In the genomic region with DNA sequence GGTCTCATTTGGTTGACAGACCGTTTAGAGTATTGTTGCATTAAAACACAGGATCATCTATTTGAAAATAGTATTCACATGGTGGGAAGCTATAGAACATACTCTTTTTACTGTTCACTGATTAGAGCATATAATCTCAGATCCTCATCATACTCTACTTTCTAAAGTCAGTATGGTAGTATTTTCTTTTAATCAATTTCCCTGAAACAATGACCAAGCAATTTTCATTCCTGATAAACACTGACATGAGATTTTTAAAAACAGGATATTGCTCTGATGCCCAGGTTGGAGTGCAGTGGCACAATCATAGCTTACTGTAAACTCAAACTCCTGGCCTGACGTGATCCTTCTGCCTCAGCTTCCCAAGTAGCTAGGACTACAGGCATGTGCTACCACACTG, we compare ENCODE assay signal across 34 cellular contexts.
"Had no signal": no experiment of that assay in that cellular context is flagged by ENCODE, and none has a peak within 500 bp of the region (broad histone marks: within the 10 kb centered on the region; RNA-seq: fewer than 3 reads in every experiment).

No MANE protein-coding gene starts in this region.

- H3K4me3 ChIP-seq: ascending aorta, cardiac muscle cell, MG63 had no signal

- ATAC-seq: activated CD8-positive, alpha-beta T cell treated with anti-CD3 and anti-CD28 coated beads, Interleukin-2, amount 10 ng/mL, durations not matched to agents 7 days and 5 days had no signal

- H3K27ac Mint-ChIP-seq: activated CD4-positive, alpha-beta T cell treated with anti-CD3 and anti-CD28 coated beads, Interleukin-2, amount 10 ng/mL, durations not matched to agents 24 days and 14 days; activated CD8-positive, alpha-beta T cell treated with anti-CD3 and anti-CD28 coated beads, Interleukin-2, amount 10 ng/mL, durations not matched to agents 7 days and 5 days; activated naive CD4-positive, alpha-beta T cell treated with anti-CD3 and anti-CD28 coated beads, Interleukin-2, amount 50 U/mL, for 24 hours; activated naive CD8-positive, alpha-beta T cell treated with anti-CD3 and anti-CD28 coated beads, Interleukin-2, amount 10 ng/mL, durations not matched to agents 7 days and 5 days; activated T-cell treated with anti-CD3 and anti-CD28 coated beads, Interleukin-2, amount 50 U/mL, for 24 hours; activated T-helper 2 cell treated with anti-CD3 and anti-CD28 coated beads, Interferon-gamma antibody, Interleukin-2, Interleukin-4, amounts not matched to agents 10 μg/mL and 5 μg/mL and 100 μg/mL, durations not matched to agents 14 hours and 24 hours and 36 hours had no signal

- DNase-seq: activated CD4-positive, alpha-beta T cell treated with anti-CD3 and anti-CD28 coated beads, Interleukin-2, amount 10 ng/mL, durations not matched to agents 24 days and 14 days; activated CD4-positive, alpha-beta T cell treated with anti-CD3 and anti-CD28 coated beads, Interleukin-2, amount 50 U/mL, for 4 hours; activated CD8-positive, alpha-beta T cell treated with anti-CD3 and anti-CD28 coated beads, Interleukin-2, amount 10 ng/mL, durations not matched to agents 7 days and 5 days; activated gamma-delta T cell; activated naive CD4-positive, alpha-beta T cell treated with Interleukin-2 at 50 U/mL for 16 hours; activated naive CD8-positive, alpha-beta T cell treated with anti-CD3 and anti-CD28 coated beads, Interleukin-2, amount 10 ng/mL, durations not matched to agents 7 days and 5 days; activated T-cell treated with anti-CD3 and anti-CD28 coated beads, Interleukin-2, amount 50 U/mL, for 24 hours; amygdala; Kasumi-1; KG1; MG63; NCI-H1092; NCI-H1417; NCI-H146; NCI-H187; NCI-H2029 treated with DMSO at 0.1 percent for 48 hours; NCI-H2107; NCI-H2171; NCI-H510A; NCI-H526; NCI-H748 treated with DMSO at 0.1 percent for 48 hours; NK-92 treated with Interleukin-12 subunit alpha and Interleukin-12 subunit beta, amount 100 ng/mL, for 24 hours; PC-3; Right ventricle myocardium superior; SW 1271; T-helper 1 cell; T-helper 2 cell; T-helper 9 cell had no signal

- H3K4me1 ChIP-seq: ascending aorta had no signal

- H3K4me1 Mint-ChIP-seq: activated CD4-positive, alpha-beta T cell treated with anti-CD3 and anti-CD28 coated beads, Interleukin-2, amount 10 ng/mL, durations not matched to agents 24 days and 14 days; activated naive CD4-positive, alpha-beta T cell treated with anti-CD3 and anti-CD28 coated beads, Interleukin-2, amount 50 U/mL, for 24 hours; activated naive CD8-positive, alpha-beta T cell treated with anti-CD3 and anti-CD28 coated beads, Interleukin-2, amount 10 ng/mL, durations not matched to agents 7 days and 5 days; central memory CD8-positive, alpha-beta T cell had no signal

- H3K4me3 Mint-ChIP-seq: activated CD4-positive, alpha-beta T cell treated with anti-CD3 and anti-CD28 coated beads, Interleukin-2, amount 10 ng/mL, durations not matched to agents 24 days and 14 days; activated CD8-positive, alpha-beta T cell treated with anti-CD3 and anti-CD28 coated beads, Interleukin-2, amount 10 ng/mL, durations not matched to agents 7 days and 5 days; activated naive CD4-positive, alpha-beta T cell treated with anti-CD3 and anti-CD28 coated beads, Interleukin-2, amount 50 U/mL, for 24 hours; activated naive CD8-positive, alpha-beta T cell treated with anti-CD3 and anti-CD28 coated beads, Interleukin-2, amount 10 ng/mL, durations not matched to agents 7 days and 5 days; activated T-cell treated with anti-CD3 and anti-CD28 coated beads, Interleukin-2, amount 50 U/mL, for 24 hours; central memory CD8-positive, alpha-beta T cell had no signal

- H3K9me3 ChIP-seq: ascending aorta, MG63 had no signal

- H3K9me3 Mint-ChIP-seq: activated CD4-positive, alpha-beta T cell treated with anti-CD3 and anti-CD28 coated beads, Interleukin-2, amount 10 ng/mL, durations not matched to agents 24 days and 14 days; activated naive CD4-positive, alpha-beta T cell treated with anti-CD3 and anti-CD28 coated beads, Interleukin-2, amount 50 U/mL, for 24 hours; activated naive CD8-positive, alpha-beta T cell treated with anti-CD3 and anti-CD28 coated beads, Interleukin-2, amount 10 ng/mL, durations not matched to agents 7 days and 5 days; activated T-cell treated with anti-CD3 and anti-CD28 coated beads, Interleukin-2, amount 50 U/mL, for 24 hours; activated T-helper 2 cell treated with anti-CD3 and anti-CD28 coated beads, Interferon-gamma antibody, Interleukin-2, Interleukin-4, amounts not matched to agents 10 μg/mL and 5 μg/mL and 100 μg/mL, durations not matched to agents 14 hours and 24 hours and 36 hours; central memory CD8-positive, alpha-beta T cell had no signal

- H3K27me3 Mint-ChIP-seq: activated CD4-positive, alpha-beta T cell treated with anti-CD3 and anti-CD28 coated beads, Interleukin-2, amount 10 ng/mL, durations not matched to agents 24 days and 14 days; activated naive CD4-positive, alpha-beta T cell treated with anti-CD3 and anti-CD28 coated beads, Interleukin-2, amount 50 U/mL, for 24 hours; activated naive CD8-positive, alpha-beta T cell treated with anti-CD3 and anti-CD28 coated beads, Interleukin-2, amount 10 ng/mL, durations not matched to agents 7 days and 5 days; activated T-cell treated with anti-CD3 and anti-CD28 coated beads, Interleukin-2, amount 50 U/mL, for 24 hours; central memory CD8-positive, alpha-beta T cell had no signal

- H3K27ac ChIP-seq: ascending aorta, cardiac muscle cell, RWPE1 had no signal

- H3K27me3 ChIP-seq: ascending aorta, cardiac muscle cell, MG63 had no signal
